In the genomic region with DNA sequence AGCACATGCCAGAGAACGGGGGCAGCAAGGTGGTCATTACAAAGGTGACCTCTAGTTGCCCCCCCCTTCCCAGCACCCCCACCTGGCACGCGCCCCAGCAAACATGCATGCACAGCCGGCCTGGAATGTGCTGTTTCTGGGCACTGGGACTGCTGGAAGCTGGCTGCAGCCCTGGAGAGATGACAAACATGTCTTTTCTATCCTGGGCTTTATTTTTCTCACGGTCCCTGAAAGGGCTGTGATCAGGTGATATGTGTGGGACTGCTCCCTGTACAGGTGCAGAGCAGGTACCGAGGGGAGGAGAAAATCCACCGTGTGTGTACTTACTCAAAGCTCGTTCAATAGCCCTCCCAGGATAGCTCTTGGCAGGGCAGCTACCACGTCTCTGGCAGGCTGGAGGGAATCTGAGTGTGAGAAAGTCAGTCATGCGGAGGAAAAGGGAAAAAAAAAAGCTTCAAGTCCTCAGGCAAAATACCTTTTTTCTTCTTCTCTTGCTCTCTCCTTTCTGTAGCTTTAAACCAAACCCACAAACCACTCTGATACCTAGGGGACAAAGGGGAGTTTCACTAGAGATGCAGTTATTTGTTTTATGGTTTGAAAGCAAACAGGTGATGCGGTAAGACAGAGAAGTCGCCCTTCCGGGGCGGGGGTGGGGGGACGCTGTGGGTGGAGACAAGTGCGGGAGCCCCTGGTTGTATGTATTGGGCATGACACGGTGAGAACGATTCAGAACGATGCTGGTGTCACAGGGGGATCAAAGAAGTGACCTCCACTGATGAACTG, we compare ENCODE assay signal across 8 cellular contexts.
DNase-seq lines count a peak whose midpoint lies in the region; ATAC-seq and TF ChIP-seq lines count a peak whose summit lies in the region.

No MANE protein-coding gene starts in this region.

- H3K9ac ChIP-seq in HUES48 (ENCODE audit: low read depth, low read length) (no peak overlapping the region), mucosa of rectum (ENCODE audit: low read depth in 1 of 2, low read length in 2 of 2) (peak overlapping the region; percentile 51 to 74)

- H3K4me3 ChIP-seq in HUES48 (ENCODE audit: low read depth, low read length), result no peak overlapping the region
- peak overlapping the region; percentile 51 to 60 for H3K4me3 ChIP-seq in mucosa of rectum (ENCODE audit: low read length in 2 of 2)

- H3K27ac ChIP-seq in HUES48 (ENCODE audit: low read depth, low read length), result peak overlapping the region; percentile 38
- H3K27ac ChIP-seq in mucosa of rectum (ENCODE audit: low read depth in 2 of 2, low read length in 2 of 2), result peak overlapping the region; percentile 83 to 84

- H3K36me3 ChIP-seq in HUES48 (ENCODE audit: control insufficient read depth, insufficient read depth, low read length) (no peaks in the 10 kb centered on the region), mucosa of rectum (ENCODE audit: control insufficient read depth in 2 of 2, insufficient read depth in 2 of 2, low read length in 2 of 2) (no peaks in the 10 kb centered on the region)

- peak; percentile 95 for DNase-seq in SW480 (ENCODE audit: low spot score)
- DNase-seq in activated CD4-positive, CD25-positive, alpha-beta regulatory T cell treated with anti-CD3 and anti-CD28 coated beads, Interleukin-2, amount 50 U/mL, for 72 hours, result no peak
- DNase-seq in cerebellar cortex (ENCODE audit: low spot score), result no peak
- no peak for DNase-seq in stimulated activated CD4-positive, alpha-beta T cell treated with anti-CD3 and anti-CD28 coated beads, Interleukin-2, amount 100 ng/mL, for 48 hours

- H3K27me3 ChIP-seq in HUES48 (ENCODE audit: control insufficient read depth, insufficient read depth, low read length) (peaks cover 31% of the 10 kb centered on the region), mucosa of rectum (ENCODE audit: control insufficient read depth in 2 of 2, insufficient read depth in 2 of 2, low read length in 2 of 2) (no peaks in the 10 kb centered on the region)

- H3K4me1 ChIP-seq in HUES48 (ENCODE audit: control insufficient read depth, insufficient read depth, low read length) (peaks cover 45% of the 10 kb centered on the region), mucosa of rectum (ENCODE audit: control insufficient read depth in 2 of 2, insufficient read depth in 2 of 2, low read length in 2 of 2) (peaks cover 36 to 44% of the 10 kb centered on the region in 2 donors)

- H3K9me3 ChIP-seq in HUES48 (ENCODE audit: control insufficient read depth, insufficient read depth, low read length) (no peaks in the 10 kb centered on the region), mucosa of rectum (ENCODE audit: control insufficient read depth in 2 of 2, low read length in 2 of 2) (no peaks in the 10 kb centered on the region)

- peak; percentile 45 for ATAC-seq in GM21423 (IDR thresholded peaks at IDR 0.05; ENCODE audit: unreplicated experiment)

- TF ChIP-seq CTCF in GM12873 (IDR thresholded peaks at IDR 0.05; ENCODE audit: insufficient read depth, low read depth, low read length, missing control alignments), result peak; percentile 11
